ENCODE assay signal across 8 cellular contexts in genomic region chr11:18650859-18651557, GRCh38. TPM values are rescaled to one million over a fixed set of nuclear protein-coding genes. Genes with fewer than 3 reads are reported as not detected.
DNase-seq lines count a peak whose midpoint lies in the region; TF ChIP-seq lines count a peak whose summit lies in the region.

No MANE protein-coding gene starts in this region.

- H3K4ac ChIP-seq in mesendoderm (ENCODE audit: low read depth, low read length): no peak overlapping the region

- no peak overlapping the region for H3K18ac ChIP-seq in mesendoderm (ENCODE audit: low read length)

- no peak overlapping the region for H2BK15ac ChIP-seq in mesendoderm (replicated peaks; ENCODE audit: low read depth)

- no peak overlapping the region for H3K56ac ChIP-seq in mesendoderm (ENCODE audit: low read length)

- H3K9me3 ChIP-seq in effector memory CD4-positive, alpha-beta T cell (ENCODE audit: control insufficient read depth, low read length): no peaks in the 10 kb centered on the region

- TF ChIP-seq CTCF in GM12872 (IDR thresholded peaks at IDR 0.05; ENCODE audit: insufficient read depth, low read depth, low read length): peak; percentile 85
- peak in 21 of 56 donors; percentile 9 to 32 (median 19) for TF ChIP-seq CTCF in dorsolateral prefrontal cortex (IDR thresholded peaks at IDR 0.05 in 54 of 56, conservative IDR thresholded peaks at IDR 0.05 in 2 of 56; ENCODE audit: low read depth in 1 of 56, partially characterized antibody in 56 of 56)

- no peaks in the 10 kb centered on the region for H3K27me3 ChIP-seq in effector memory CD4-positive, alpha-beta T cell (replicated peaks; ENCODE audit: control insufficient read depth, insufficient read depth, low read length, poor library complexity, severe bottlenecking)
- no peaks in the 10 kb centered on the region for H3K27me3 ChIP-seq in mesendoderm (ENCODE audit: insufficient read depth, low read length, poor library complexity)
- no peaks in the 10 kb centered on the region for H3K27me3 ChIP-seq in dorsolateral prefrontal cortex

- H4K5ac ChIP-seq in mesendoderm (ENCODE audit: low read length): no peak overlapping the region

- H3K27ac ChIP-seq in effector memory CD4-positive, alpha-beta T cell (ENCODE audit: insufficient read depth, low read length, poor library complexity, severe bottlenecking): no peak overlapping the region
- H3K27ac ChIP-seq in mesendoderm (ENCODE audit: low read depth, low read length) (no peak overlapping the region), dorsolateral prefrontal cortex (no peak overlapping the region)

- H3K9ac ChIP-seq in mesendoderm (ENCODE audit: low read length): no peak overlapping the region

- no peak overlapping the region for H4K8ac ChIP-seq in mesendoderm (ENCODE audit: low read depth, low read length)

- no peak overlapping the region for H3K4me2 ChIP-seq in mesendoderm (ENCODE audit: low read length)

- H3K4me3 ChIP-seq in effector memory CD4-positive, alpha-beta T cell (ENCODE audit: insufficient read depth, low read depth, low read length, poor library complexity, severe bottlenecking): no peak overlapping the region
- H3K4me3 ChIP-seq in mesendoderm (ENCODE audit: low read length) (no peak overlapping the region), dorsolateral prefrontal cortex (no peak overlapping the region)

- WGBS in mesendoderm (ENCODE audit: extremely low coverage, insufficient coverage, low lambda C conversion rate): no CpG with 5 or more reads among the region's 19 CpGs

- no peaks in the 10 kb centered on the region for H3K36me3 ChIP-seq in effector memory CD4-positive, alpha-beta T cell (ENCODE audit: control insufficient read depth, insufficient read depth, low read length)
- H3K36me3 ChIP-seq in mesendoderm (ENCODE audit: control insufficient read depth, insufficient read depth, low read length): no peaks in the 10 kb centered on the region

- H3K4me1 ChIP-seq in effector memory CD4-positive, alpha-beta T cell (ENCODE audit: control insufficient read depth, insufficient read depth, low read length, poor library complexity, severe bottlenecking): no peaks in the 10 kb centered on the region
- H3K4me1 ChIP-seq in mesendoderm (ENCODE audit: control insufficient read depth, low read depth, low read length): no peaks in the 10 kb centered on the region

- no peaks in the 10 kb centered on the region for H3K79me2 ChIP-seq in mesendoderm (ENCODE audit: control insufficient read depth, insufficient read depth, low read length)

- intact Hi-C loops in dorsolateral prefrontal cortex (cut with DNase I): no loop called here

- H3K23ac ChIP-seq in mesendoderm (ENCODE audit: low read length): no peak overlapping the region

- H2AK5ac ChIP-seq in mesendoderm (ENCODE audit: low read length): no peak overlapping the region

- DNase-seq in AG08396 (ENCODE audit: low spot score): peak; percentile 58
- peak in 55 of 76 experiments; percentile 1 to 78 (median 28) for DNase-seq in HUDEP-2 (lab: John Stamatoyannopoulos, UW; ENCODE audit: unreplicated experiment in 76 of 76)
- DNase-seq in SKM-1 (lab: John Stamatoyannopoulos, UW; ENCODE audit: unreplicated experiment): peak; percentile 46
- DNase-seq in effector memory CD4-positive, alpha-beta T cell: peak; percentile 11 to 42 (median 27)
- DNase-seq in mesendoderm: peak; percentile 90
- DNase-seq in dorsolateral prefrontal cortex: no peak
- no peak for DNase-seq in NCI-H2107 (lab: John Stamatoyannopoulos, UW)

- no peaks in the 10 kb centered on the region for H3K79me1 ChIP-seq in mesendoderm (ENCODE audit: low read length)

- H2BK120ac ChIP-seq in mesendoderm (ENCODE audit: low read depth, low read length): no peak overlapping the region

- H2BK5ac ChIP-seq in mesendoderm (ENCODE audit: low read length): no peak overlapping the region

RNA-seq across cellular contexts. Expression of gene SPTY2D1, which starts 16.9 kb away (rescaled TPM):
- polyA plus RNA-seq in mesendoderm (2013, experiment 1 of 2): 12.6 TPM
- polyA plus RNA-seq in mesendoderm (2013, experiment 2 of 2): 13.5 TPM
- total RNA-seq in dorsolateral prefrontal cortex: 10 to 100 TPM in 107 of 120 experiments, 1 to 10 TPM in 13; 7.7 to 28.7 (median 12.0) TPM

RNA-seq across cellular contexts. Expression of gene TMEM86A, which starts 47.6 kb away (rescaled TPM):
- polyA plus RNA-seq in mesendoderm (2013, experiment 1 of 2): 0.58 TPM
- 0.71 TPM for polyA plus RNA-seq in mesendoderm (2013, experiment 2 of 2)
- total RNA-seq in dorsolateral prefrontal cortex: 10 to 100 TPM in 69 of 120 experiments, 1 to 10 TPM in 51; 4.9 to 18.5 (median 10.7) TPM

RNA-seq across cellular contexts. Expression of gene MISFA, which starts 51.4 kb away (rescaled TPM):
- polyA plus RNA-seq in mesendoderm (2013, experiment 1 of 2): 2.2 TPM
- polyA plus RNA-seq in mesendoderm (2013, experiment 2 of 2): 2.4 TPM
- 10 to 100 TPM in 6 of 120 experiments, 1 to 10 TPM in 114; 1.5 to 13.4 (median 4.4) TPM for total RNA-seq in dorsolateral prefrontal cortex

Comparison
In these comparisons a context has a peak if more than half of its experiments do, and no peak if none do; other contexts are left out.
1. DNase-seq: peak in AG08396 (single experiment), HUDEP-2 (55 of 76), SKM-1 (single experiment), effector memory CD4-positive, alpha-beta T cell (3 of 3) and mesendoderm (single experiment); none in dorsolateral prefrontal cortex (0 of 10) and NCI-H2107 (single experiment).